1 cellular context compared by ENCODE assay signal in the genomic region with DNA sequence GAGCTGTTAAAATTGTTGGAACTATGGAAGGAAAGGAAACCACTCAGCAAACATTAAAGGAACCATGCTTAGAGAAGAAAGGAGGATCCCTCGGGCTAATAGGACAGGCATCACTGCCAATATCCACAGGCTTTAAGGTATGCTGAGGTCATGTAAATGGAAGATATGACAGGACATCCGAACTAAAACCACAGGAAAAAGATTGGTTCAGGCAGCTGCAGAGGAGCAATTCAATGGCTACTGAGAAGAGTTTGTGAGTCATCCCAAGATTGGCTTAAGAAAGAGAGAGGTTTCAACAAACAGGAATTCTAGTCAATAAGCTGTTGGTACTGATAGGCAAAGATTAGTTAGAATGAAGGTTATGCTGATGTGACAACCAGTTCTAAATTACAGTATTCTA.
TF ChIP-seq lines count a peak whose summit lies in the region.

No MANE protein-coding gene starts in this region.

TF ChIP-seq in IMR-90, 13 proteins besides CTCF, POLR2A, EP300 and RAD21 (continued from another document):
- TF ChIP-seq MAFK (IDR thresholded peaks at IDR 0.05; ENCODE audit: low read depth, low read length), result no peak
- no peak for TF ChIP-seq NFE2L2 (IDR thresholded peaks at IDR 0.05; ENCODE audit: low read depth, low read length)
